Comparison of ENCODE assay signal across 13 cellular contexts in the genomic region with DNA sequence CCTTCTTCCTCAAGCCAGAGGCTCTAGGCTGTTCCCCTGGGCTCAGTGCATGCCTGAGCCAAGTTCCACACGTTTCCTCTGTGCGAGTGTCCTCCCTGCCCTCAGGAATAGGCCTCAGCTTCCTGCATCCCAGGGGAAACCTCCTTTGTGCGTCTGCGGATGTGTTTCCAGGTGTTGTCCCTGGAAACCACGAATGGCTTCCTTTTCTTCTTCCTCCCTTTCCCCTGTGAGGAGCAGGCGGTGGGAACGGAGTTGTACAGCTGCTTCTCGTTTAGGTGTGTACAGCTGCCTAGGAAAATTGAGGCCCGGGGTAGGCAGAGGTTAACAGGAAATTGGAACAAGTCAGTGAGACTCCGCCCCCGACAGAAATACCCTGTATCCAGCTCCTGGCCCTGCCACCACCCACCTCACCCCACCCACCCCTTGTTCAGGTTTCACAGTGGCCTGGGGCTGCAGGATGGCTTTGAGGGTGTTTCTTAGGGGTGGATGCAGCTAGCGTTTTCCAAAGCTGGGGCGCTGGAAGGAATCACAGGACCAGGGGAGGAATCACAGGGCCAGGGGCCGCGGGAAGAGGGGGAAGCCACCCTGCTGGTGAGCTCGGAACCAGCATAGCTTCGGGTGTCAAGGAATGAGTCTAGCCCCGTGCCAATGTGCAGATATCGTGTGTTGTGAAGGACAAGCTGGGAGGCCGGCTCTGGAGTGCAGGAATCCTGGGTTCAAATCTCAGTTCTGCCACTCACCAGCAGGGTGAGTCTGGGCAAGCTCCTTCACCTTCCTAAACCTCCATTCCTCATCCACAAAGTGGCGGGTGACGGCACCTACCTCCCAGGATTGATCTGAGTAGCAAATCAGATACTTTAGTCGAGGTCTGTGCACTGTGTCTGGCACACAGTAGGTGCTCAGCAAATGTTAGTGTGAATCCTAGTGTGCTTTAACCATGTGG. TPM values are rescaled to one million over a fixed set of nuclear protein-coding genes. Genes with fewer than 3 reads are reported as not detected.
DNase-seq lines count a peak whose midpoint lies in the region; ATAC-seq and TF ChIP-seq lines count a peak whose summit lies in the region.
"Had no signal": no experiment of that assay in that cellular context is flagged by ENCODE, and none has a peak within 500 bp of the region (broad histone marks: within the 10 kb centered on the region; RNA-seq: fewer than 3 reads in every experiment).

No MANE protein-coding gene starts in this region.

- H4K20me1 ChIP-seq in H9 (ENCODE audit: control insufficient read depth, insufficient read depth, insufficient read length): no peaks in the 10 kb centered on the region

- no peak overlapping the region for H3K18ac ChIP-seq in H9 (ENCODE audit: insufficient read length, low read depth, low read length)

- CTCF ChIA-PET in AG04449 (lab: Yijun Ruan, JAX): interaction anchor here (0.6 to 6.3 kb wide), 17 partner anchors 8 to 325 kb away, joined by 3 to 48 read pairs (median 3); no protein-coding TSS in a partner anchor

- no peak overlapping the region for H3T11ph ChIP-seq in H9 (ENCODE audit: low read length)

- H3K14ac ChIP-seq in H9 (ENCODE audit: insufficient read depth, low read length): peak overlapping the region; percentile 46; the same call in 1 of the 2 replicates

- H4K8ac ChIP-seq in H9 (replicated peaks; ENCODE audit: insufficient read length, low read depth, low read length): no peak overlapping the region

- no peaks in the 10 kb centered on the region for H3K4me1 ChIP-seq in H9 (ENCODE audit: insufficient read depth, low read length)

- no peaks in the 10 kb centered on the region for H3K79me1 ChIP-seq in H9 (ENCODE audit: insufficient read depth, low read depth, low read length, poor library complexity, severe bottlenecking)

- H2AFZ ChIP-seq in H9 (ENCODE audit: low read length): no peak overlapping the region

- no peak overlapping the region for H2BK120ac ChIP-seq in H9 (ENCODE audit: low read depth, low read length, poor library complexity, severe bottlenecking)

- no CpG with 5 or more reads among the region's 23 CpGs for WGBS in H9 (ENCODE audit: extremely low coverage, insufficient read length, low lambda C conversion rate)

- ATAC-seq in natural killer cell treated with Interleukin-12 subunit alpha and Interleukin-12 subunit beta and Interleukin-15 and Interleukin-18, amount 100 ng/mL, for 72 hours: no peak
- ATAC-seq in HG03442 (IDR thresholded peaks at IDR 0.05; ENCODE audit: unreplicated experiment): no peak

- no peaks in the 10 kb centered on the region for H3K36me3 Mint-ChIP-seq in H9 (ENCODE audit: insufficient read depth in 1 of 3, low read depth in 3 of 3)
- H3K36me3 Mint-ChIP-seq in natural killer cell treated with Interleukin-12 subunit alpha and Interleukin-12 subunit beta and Interleukin-15 and Interleukin-18, amount 100 ng/mL, for 72 hours: no peaks in the 10 kb centered on the region

- H3K4ac ChIP-seq in H9 (ENCODE audit: low read depth, low read length): no peak overlapping the region

- no peak overlapping the region for H3K4me3 ChIP-seq in AG04449 (ENCODE audit: low read depth, low read length)
- no peak overlapping the region for H3K4me3 ChIP-seq in epithelial cell of proximal tubule (ENCODE audit: low read depth, low read length)

- H2BK15ac ChIP-seq in H9 (ENCODE audit: low read depth, low read length): no peak overlapping the region

- H2BK5ac ChIP-seq in H9 (ENCODE audit: insufficient read length, low read length): no peak overlapping the region

- H3K23ac ChIP-seq in H9 (ENCODE audit: insufficient read length, low read depth, low read length): no peak overlapping the region

- H4K91ac ChIP-seq in H9 (ENCODE audit: insufficient read length, low read depth, low read length): no peak overlapping the region

- TF ChIP-seq CTCF in AG04449 (IDR thresholded peaks at IDR 0.05; ENCODE audit: insufficient read depth, low read length, missing control alignments) (peak; percentile 4), H9 (conservative IDR thresholded peaks at IDR 0.05) (peak; percentile 46; the same call in 2 of the 3 replicates), epithelial cell of proximal tubule (conservative IDR thresholded peaks at IDR 0.05; ENCODE audit: low read depth, low read length) (peak; percentile 11)

- peaks cover 2% of the 10 kb centered on the region for H3K27me3 Mint-ChIP-seq in H9 (ENCODE audit: low read depth)
- H3K27me3 Mint-ChIP-seq in natural killer cell treated with Interleukin-12 subunit alpha and Interleukin-12 subunit beta and Interleukin-15 and Interleukin-18, amount 100 ng/mL, for 72 hours: no peaks in the 10 kb centered on the region

- no peak overlapping the region for H3K4me2 ChIP-seq in H9 (ENCODE audit: insufficient read depth, insufficient read length, low read length)

- H3K27ac Mint-ChIP-seq in H9: peak overlapping the region in 1 of 3 experiments; percentile 74; a peak in 1 of 7 replicates
- peak overlapping the region; percentile 93 to 96 for H3K27ac Mint-ChIP-seq in natural killer cell treated with Interleukin-12 subunit alpha and Interleukin-12 subunit beta and Interleukin-15 and Interleukin-18, amount 100 ng/mL, for 72 hours
- H3K27ac Mint-ChIP-seq: activated T-helper 2 cell treated with anti-CD3 and anti-CD28 coated beads, Interferon-gamma antibody, Interleukin-2, Interleukin-4, amounts not matched to agents 10 μg/mL and 5 μg/mL and 100 μg/mL, durations not matched to agents 14 hours and 24 hours and 36 hours had no signal

- H3K27ac ChIP-seq in H9 (ENCODE audit: insufficient read length, low read depth, low read length): no peak overlapping the region

- H3K56ac ChIP-seq in H9 (ENCODE audit: insufficient read length, low read depth, low read length): no peak overlapping the region

- H3K27me3 ChIP-seq in H9 (ENCODE audit: insufficient read depth, low read length): no peaks in the 10 kb centered on the region

- H3K4me3 Mint-ChIP-seq in H9: no peak overlapping the region
- peak overlapping the region; percentile 25 for H3K4me3 Mint-ChIP-seq in natural killer cell treated with Interleukin-12 subunit alpha and Interleukin-12 subunit beta and Interleukin-15 and Interleukin-18, amount 100 ng/mL, for 72 hours
- H3K4me3 Mint-ChIP-seq: neural crest cell had no signal

- no peaks in the 10 kb centered on the region; a peak in 1 of 5 replicates for H3K9me3 Mint-ChIP-seq in H9
- H3K9me3 Mint-ChIP-seq in natural killer cell treated with Interleukin-12 subunit alpha and Interleukin-12 subunit beta and Interleukin-15 and Interleukin-18, amount 100 ng/mL, for 72 hours: no peaks in the 10 kb centered on the region
- H3K9me3 Mint-ChIP-seq: activated T-helper 2 cell treated with anti-CD3 and anti-CD28 coated beads, Interferon-gamma antibody, Interleukin-2, Interleukin-4, amounts not matched to agents 10 μg/mL and 5 μg/mL and 100 μg/mL, durations not matched to agents 14 hours and 24 hours and 36 hours; neural crest cell had no signal

- H3K9me3 ChIP-seq in H9 (ENCODE audit: control insufficient read depth, low read depth, low read length): no peaks in the 10 kb centered on the region

- no peak overlapping the region for H3K9ac ChIP-seq in H9 (ENCODE audit: extremely low read depth, insufficient read length, low read length)

- no peak overlapping the region for H2BK20ac ChIP-seq in H9 (ENCODE audit: low read depth, low read length, poor library complexity, severe bottlenecking)

- H2BK12ac ChIP-seq in H9 (ENCODE audit: insufficient read length, low read depth, low read length): no peak overlapping the region

- H3K4me1 Mint-ChIP-seq in H9: peaks cover 3 to 7% of the 10 kb centered on the region in 2 experiments
- peaks cover 39 to 54% of the 10 kb centered on the region in 2 donors for H3K4me1 Mint-ChIP-seq in natural killer cell treated with Interleukin-12 subunit alpha and Interleukin-12 subunit beta and Interleukin-15 and Interleukin-18, amount 100 ng/mL, for 72 hours (ENCODE audit: low read depth in 2 of 2)

- no peaks in the 10 kb centered on the region; the same call in 1 of the 2 replicates for H3K79me2 ChIP-seq in H9 (ENCODE audit: insufficient read depth, low read length)

- H4K5ac ChIP-seq in H9 (ENCODE audit: insufficient read length, low read depth, low read length): no peak overlapping the region

- H3K23me2 ChIP-seq in H9 (ENCODE audit: insufficient read length, low read depth, low read length, poor library complexity, severe bottlenecking): no peaks in the 10 kb centered on the region

- H2AK5ac ChIP-seq in H9 (ENCODE audit: insufficient read length, low read length): no peak overlapping the region

- DNase-seq in AG04449 (ENCODE audit: low read depth, low spot score) (no peak), H9 (peak; percentile 37), epithelial cell of proximal tubule (ENCODE audit: low read depth) (no peak), pons (ENCODE audit: low spot score) (no peak), medulla oblongata (ENCODE audit: extremely low spot score) (no peak), HK-2 (ENCODE audit: unreplicated experiment) (no peak)
- no peak for DNase-seq in natural killer cell treated with Interleukin-12 subunit alpha and Interleukin-12 subunit beta and Interleukin-15 and Interleukin-18, amount 100 ng/mL, for 72 hours (ENCODE audit: low spot score)
- DNase-seq: C1 segment of cervical spinal cord; NCI-H1092 treated with DMSO at 0.1 percent for 48 hours; stimulated activated CD4-positive, alpha-beta T cell treated with anti-CD3 and anti-CD28 coated beads, Interleukin-2, amount 100 ng/mL, for 48 hours had no signal

- POLR2A ChIA-PET in AG04449 (lab: Yijun Ruan, JAX): interaction anchor here (0.6 kb wide), 1 partner anchor 254 kb away, joined by 3 read pairs; no protein-coding TSS in a partner anchor

RNA-seq across cellular contexts. Expression of gene RIN3, which starts 53.8 kb away (rescaled TPM):
- total RNA-seq in H9 (2021) (1.5 and 1.6 TPM in 2 replicates), epithelial cell of proximal tubule (4.0 and 7.4 TPM in 2 replicates)
- 100 to 1,000 TPM; 151 to 202 TPM for total RNA-seq in natural killer cell treated with Interleukin-12 subunit alpha and Interleukin-12 subunit beta and Interleukin-15 and Interleukin-18, amount 100 ng/mL, for 72 hours

Comparison
In these comparisons a context has a peak if more than half of its experiments do, and no peak if none do; other contexts are left out.
1. RNA of gene RIN3, which starts 53.8 kb away (total RNA-seq): 151 to 202 TPM in natural killer cell treated with Interleukin-12 subunit alpha and Interleukin-12 subunit beta and Interleukin-15 and Interleukin-18, amount 100 ng/mL, for 72 hours; 4.0 to 7.4 TPM in epithelial cell of proximal tubule and 1.5 to 1.6 TPM in H9; every median in the first group is over 10 times any median in the second.
2. Peak in every context shown above with its lines, with median percentiles within 50 percentile points of each other: CTCF ChIP-seq.